ENCODE assay signal across 8 cellular contexts in genomic region chr3:99023590-99024192, GRCh38.
DNase-seq lines count a peak whose midpoint lies in the region; ATAC-seq, FAIRE-seq and TF ChIP-seq lines count a peak whose summit lies in the region.

No MANE protein-coding gene starts in this region.

- no peak for DNase-seq in D721Med (ENCODE audit: insufficient read length, low spot score)
- DNase-seq in GM19240 (ENCODE audit: insufficient read length, low spot score), result peak; percentile 8
- DNase-seq in SK-N-DZ (ENCODE audit: low spot score), result peak; percentile 26
- peak; percentile 33 for DNase-seq in germinal center (ENCODE audit: low spot score)
- peak; percentile 79 for DNase-seq in superior temporal gyrus (ENCODE audit: extremely low spot score)
- DNase-seq in middle frontal gyrus (ENCODE audit: extremely low spot score, low spot score), result no peak

- no peak for FAIRE-seq in D721Med (lab: Jason Lieb, UNC)

- TF ChIP-seq CTCF in D721Med (IDR thresholded peaks at IDR 0.05; ENCODE audit: insufficient read depth, missing control alignments), result peak; percentile 70

- peak; percentile 85 for ATAC-seq in HG03354 (IDR thresholded peaks at IDR 0.05; ENCODE audit: poor library complexity, severe bottlenecking, unreplicated experiment)
- ATAC-seq in HG03565 (IDR thresholded peaks at IDR 0.05; ENCODE audit: unreplicated experiment), result no peak

Comparison
In these comparisons a context has a peak if more than half of its experiments do, and no peak if none do; other contexts are left out.
1. DNase-seq: peak in GM19240 (single experiment), SK-N-DZ (single experiment), germinal center (single experiment) and superior temporal gyrus (single experiment); none in D721Med (single experiment) and middle frontal gyrus (single experiment).